In the genomic region with DNA sequence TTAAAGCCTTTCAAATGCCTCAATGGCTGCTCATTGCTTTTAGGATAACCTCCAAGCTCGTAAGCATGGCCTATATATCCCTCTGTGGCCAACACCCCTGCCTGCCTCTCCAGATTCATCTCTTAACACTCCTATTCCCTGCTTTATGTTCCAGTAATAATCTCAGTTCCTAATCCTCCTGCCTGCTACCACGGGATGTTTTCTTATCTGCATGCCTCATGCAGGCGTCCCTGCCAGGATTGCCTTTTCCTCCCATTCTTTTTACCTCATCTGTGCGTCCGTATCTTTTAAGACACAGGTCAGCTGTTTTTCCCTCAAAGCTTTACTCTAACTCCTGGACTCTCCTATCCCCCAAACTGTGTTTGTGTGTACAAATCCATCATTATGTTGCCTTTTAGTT, we compare ENCODE assay signal across 1 cellular context.
A peak's percentile ranks its signal among the peaks of the same experiment; 100 is the strongest.
TF ChIP-seq lines count a peak whose summit lies in the region.

No MANE protein-coding gene starts in this region.

TF ChIP-seq in K562, 482 proteins besides CTCF, POLR2A, EP300 and RAD21 (continued from another document):
- TF ChIP-seq NKRF (IDR thresholded peaks at IDR 0.05; ENCODE audit: borderline replicate concordance), result no peak
- TF ChIP-seq ZNF134 (CRISPR knock-in tag; conservative IDR thresholded peaks at IDR 0.05), result no peak
- TF ChIP-seq TEAD4 (IDR thresholded peaks at IDR 0.05; ENCODE audit: low read length), result peak; percentile 78
- no peak for TF ChIP-seq TEAD4 (CRISPR knock-in tag; IDR thresholded peaks at IDR 0.05; ENCODE audit: borderline replicate concordance)
- TF ChIP-seq, protein P1, sequence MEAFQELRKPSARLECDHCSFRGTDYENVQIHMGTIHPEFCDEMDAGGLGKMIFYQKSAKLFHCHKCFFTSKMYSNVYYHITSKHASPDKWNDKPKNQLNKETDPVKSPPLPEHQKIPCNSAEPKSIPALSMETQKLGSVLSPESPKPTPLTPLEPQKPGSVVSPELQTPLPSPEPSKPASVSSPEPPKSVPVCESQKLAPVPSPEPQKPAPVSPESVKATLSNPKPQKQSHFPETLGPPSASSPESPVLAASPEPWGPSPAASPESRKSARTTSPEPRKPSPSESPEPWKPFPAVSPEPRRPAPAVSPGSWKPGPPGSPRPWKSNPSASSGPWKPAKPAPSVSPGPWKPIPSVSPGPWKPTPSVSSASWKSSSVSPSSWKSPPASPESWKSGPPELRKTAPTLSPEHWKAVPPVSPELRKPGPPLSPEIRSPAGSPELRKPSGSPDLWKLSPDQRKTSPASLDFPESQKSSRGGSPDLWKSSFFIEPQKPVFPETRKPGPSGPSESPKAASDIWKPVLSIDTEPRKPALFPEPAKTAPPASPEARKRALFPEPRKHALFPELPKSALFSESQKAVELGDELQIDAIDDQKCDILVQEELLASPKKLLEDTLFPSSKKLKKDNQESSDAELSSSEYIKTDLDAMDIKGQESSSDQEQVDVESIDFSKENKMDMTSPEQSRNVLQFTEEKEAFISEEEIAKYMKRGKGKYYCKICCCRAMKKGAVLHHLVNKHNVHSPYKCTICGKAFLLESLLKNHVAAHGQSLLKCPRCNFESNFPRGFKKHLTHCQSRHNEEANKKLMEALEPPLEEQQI (IDR thresholded peaks at IDR 0.05), result 0 out of 2 replicates have a peak, but pooled peaks have one; percentile 18
- TF ChIP-seq MBD1 (CRISPR knock-in tag; IDR thresholded peaks at IDR 0.05), result no peak
- TF ChIP-seq CBFA2T2 (conservative IDR thresholded peaks at IDR 0.05), result peak; percentile 83
- TF ChIP-seq CHD1 (IDR thresholded peaks at IDR 0.05; ENCODE audit: low read length), result no peak
- no peak for TF ChIP-seq POLR3A (IDR thresholded peaks at IDR 0.05; ENCODE audit: borderline replicate concordance, extremely low read depth, insufficient read depth, insufficient read length)
- TF ChIP-seq, protein P2, sequence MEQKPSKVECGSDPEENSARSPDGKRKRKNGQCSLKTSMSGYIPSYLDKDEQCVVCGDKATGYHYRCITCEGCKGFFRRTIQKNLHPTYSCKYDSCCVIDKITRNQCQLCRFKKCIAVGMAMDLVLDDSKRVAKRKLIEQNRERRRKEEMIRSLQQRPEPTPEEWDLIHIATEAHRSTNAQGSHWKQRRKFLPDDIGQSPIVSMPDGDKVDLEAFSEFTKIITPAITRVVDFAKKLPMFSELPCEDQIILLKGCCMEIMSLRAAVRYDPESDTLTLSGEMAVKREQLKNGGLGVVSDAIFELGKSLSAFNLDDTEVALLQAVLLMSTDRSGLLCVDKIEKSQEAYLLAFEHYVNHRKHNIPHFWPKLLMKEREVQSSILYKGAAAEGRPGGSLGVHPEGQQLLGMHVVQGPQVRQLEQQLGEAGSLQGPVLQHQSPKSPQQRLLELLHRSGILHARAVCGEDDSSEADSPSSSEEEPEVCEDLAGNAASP (IDR thresholded peaks at IDR 0.05), result no peak
- TF ChIP-seq PTRF (tag; IDR thresholded peaks at IDR 0.05), result no peak
- peak; percentile 56 for TF ChIP-seq DPF2 (IDR thresholded peaks at IDR 0.05)
- no peak for TF ChIP-seq MIER1 (IDR thresholded peaks at IDR 0.05; ENCODE audit: low read depth)
- no peak for TF ChIP-seq ZNF740 (CRISPR knock-in tag; IDR thresholded peaks at IDR 0.05)
- no peak for TF ChIP-seq ZNF740 (tag; IDR thresholded peaks at IDR 0.05)
- TF ChIP-seq CXXC5 (CRISPR knock-in tag; IDR thresholded peaks at IDR 0.05), result peak; percentile 80
- TF ChIP-seq TCF3 (CRISPR knock-in tag; IDR thresholded peaks at IDR 0.05), result peak; percentile 81
- 0 out of 4 replicates have a peak, but pooled peaks of 1 of the 2 experiments have one; percentile 17 for TF ChIP-seq FOXK2 (conservative IDR thresholded peaks at IDR 0.05 in 1 of 2, IDR thresholded peaks at IDR 0.05 in 1 of 2; ENCODE audit: low read depth in 2 of 2)
- 0 out of 2 replicates have a peak, but pooled peaks have one; percentile 27 for TF ChIP-seq SMARCE1 (IDR thresholded peaks at IDR 0.05)
- TF ChIP-seq SRSF9 (IDR thresholded peaks at IDR 0.05; ENCODE audit: borderline replicate concordance, low read depth, low read length), result no peak
- TF ChIP-seq NCOA1 (IDR thresholded peaks at IDR 0.05; ENCODE audit: low read depth), result no peak
- no peak for TF ChIP-seq HIVEP1 (CRISPR knock-in tag; IDR thresholded peaks at IDR 0.05)
- TF ChIP-seq HDAC1 (IDR thresholded peaks at IDR 0.05), result peak; percentile 34 to 95; a peak in 3 of 4 replicates
- 0 out of 2 replicates have a peak, but pooled peaks have one; percentile 34 for TF ChIP-seq ZNF395 (CRISPR knock-in tag; IDR thresholded peaks at IDR 0.05)
- TF ChIP-seq CTBP1 (IDR thresholded peaks at IDR 0.05; ENCODE audit: borderline replicate concordance), result peak; percentile 52; the same call in 1 of the 2 replicates
- no peak for TF ChIP-seq ZNF717 (CRISPR knock-in tag; IDR thresholded peaks at IDR 0.05)
- TF ChIP-seq ZBTB8A (IDR thresholded peaks at IDR 0.05; ENCODE audit: partially characterized antibody), result no peak
- TF ChIP-seq KAT2B (IDR thresholded peaks at IDR 0.05; ENCODE audit: low read depth, low read length), result no peak
- TF ChIP-seq MTA2 (IDR thresholded peaks at IDR 0.05; ENCODE audit: low read depth), result peak; percentile 68
- no peak for TF ChIP-seq ZNF217 (CRISPR knock-in tag; IDR thresholded peaks at IDR 0.05)
- peak; percentile 53; the same call in 1 of the 2 replicates for TF ChIP-seq GATA2 (CRISPR knock-in tag; IDR thresholded peaks at IDR 0.05)
- TF ChIP-seq ELF4 (CRISPR knock-in tag; IDR thresholded peaks at IDR 0.05), result 0 out of 2 replicates have a peak, but pooled peaks have one; percentile 22
- peak; percentile 33 to 64; a peak in 1 of 4 replicates for TF ChIP-seq TRIM24 (IDR thresholded peaks at IDR 0.05)
- TF ChIP-seq KLF16 (IDR thresholded peaks at IDR 0.05), result 0 out of 2 replicates have a peak, but pooled peaks have one; percentile 42
- TF ChIP-seq RCOR1 (IDR thresholded peaks at IDR 0.05; ENCODE audit: borderline replicate concordance in 1 of 2, low read depth in 2 of 2, low read length in 2 of 2), result peak; percentile 58 to 96; a peak in 3 of 4 replicates
- peak; percentile 76 for TF ChIP-seq TAL1 (IDR thresholded peaks at IDR 0.05)
- no peak for TF ChIP-seq DLX4 (CRISPR knock-in tag; IDR thresholded peaks at IDR 0.05)
- no peak for TF ChIP-seq ASH1L (IDR thresholded peaks at IDR 0.05; ENCODE audit: borderline replicate concordance, low read depth, partially characterized antibody)
- TF ChIP-seq ARNT (IDR thresholded peaks at IDR 0.05), result no peak
- TF ChIP-seq, protein P3, sequence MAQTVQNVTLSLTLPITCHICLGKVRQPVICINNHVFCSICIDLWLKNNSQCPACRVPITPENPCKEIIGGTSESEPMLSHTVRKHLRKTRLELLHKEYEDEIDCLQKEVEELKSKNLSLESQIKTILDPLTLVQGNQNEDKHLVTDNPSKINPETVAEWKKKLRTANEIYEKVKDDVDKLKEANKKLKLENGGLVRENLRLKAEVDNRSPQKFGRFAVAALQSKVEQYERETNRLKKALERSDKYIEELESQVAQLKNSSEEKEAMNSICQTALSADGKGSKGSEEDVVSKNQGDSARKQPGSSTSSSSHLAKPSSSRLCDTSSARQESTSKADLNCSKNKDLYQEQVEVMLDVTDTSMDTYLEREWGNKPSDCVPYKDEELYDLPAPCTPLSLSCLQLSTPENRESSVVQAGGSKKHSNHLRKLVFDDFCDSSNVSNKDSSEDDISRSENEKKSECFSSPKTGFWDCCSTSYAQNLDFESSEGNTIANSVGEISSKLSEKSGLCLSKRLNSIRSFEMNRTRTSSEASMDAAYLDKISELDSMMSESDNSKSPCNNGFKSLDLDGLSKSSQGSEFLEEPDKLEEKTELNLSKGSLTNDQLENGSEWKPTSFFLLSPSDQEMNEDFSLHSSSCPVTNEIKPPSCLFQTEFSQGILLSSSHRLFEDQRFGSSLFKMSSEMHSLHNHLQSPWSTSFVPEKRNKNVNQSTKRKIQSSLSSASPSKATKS (CRISPR knock-in tag; IDR thresholded peaks at IDR 0.05), result no peak
- TF ChIP-seq ZNF212 (CRISPR knock-in tag; IDR thresholded peaks at IDR 0.05), result no peak
TF ChIP-seq in K562: peak in this region for 35.
